14 cellular contexts compared by ENCODE assay signal in the genomic region with DNA sequence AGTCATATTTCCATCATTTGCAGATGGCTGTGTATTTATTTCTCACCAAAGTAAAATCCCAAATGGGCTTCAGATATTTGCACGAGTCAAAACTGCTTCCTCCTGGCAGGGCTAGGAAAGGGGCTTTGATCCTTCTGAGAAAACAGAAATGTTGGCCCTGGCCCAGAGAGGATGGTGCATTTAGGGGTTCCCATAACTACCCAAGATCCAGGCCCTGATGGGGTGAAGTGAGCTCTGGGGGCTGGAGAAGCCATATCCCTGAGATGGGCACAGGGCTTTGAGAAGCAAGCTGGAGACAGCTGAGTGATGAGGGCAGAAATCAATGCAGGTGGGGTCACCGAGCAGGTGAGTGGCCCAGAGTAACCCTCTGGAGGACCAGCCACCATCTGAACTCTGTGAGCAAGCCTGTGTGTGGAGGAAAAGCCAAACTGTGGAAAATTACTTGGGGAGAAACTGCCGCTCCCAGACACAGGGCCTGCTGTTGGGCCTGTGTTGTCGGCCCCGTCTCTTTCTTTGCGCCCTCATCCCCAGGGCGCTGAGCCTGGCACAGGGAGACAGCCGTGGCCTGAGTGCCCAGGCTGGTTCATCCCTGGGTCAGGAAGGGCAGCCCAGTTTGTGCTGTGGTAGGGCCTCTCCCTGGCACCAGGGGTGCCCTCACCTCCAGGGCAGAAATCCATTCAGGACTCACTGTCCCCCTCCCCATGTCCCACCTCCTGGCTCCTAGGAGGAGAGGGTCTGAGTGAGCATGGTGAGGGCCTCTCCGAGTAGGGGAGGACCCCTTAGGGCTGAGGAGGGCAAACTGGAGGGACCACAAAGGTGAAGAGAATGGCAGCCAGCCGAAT.
A peak's percentile ranks its signal among the peaks of the same experiment; 100 is the strongest.
DNase-seq lines count a peak whose midpoint lies in the region; ATAC-seq and TF ChIP-seq lines count a peak whose summit lies in the region.
"Had no signal": no experiment of that assay in that cellular context is flagged by ENCODE, and none has a peak within 500 bp of the region (broad histone marks: within the 10 kb centered on the region; RNA-seq: fewer than 3 reads in every experiment).

No MANE protein-coding gene starts in this region.

- CTCF ChIA-PET in AG04450 (lab: Charles Lee), result interaction anchor here (1.0 kb wide), 1 partner anchor 269 kb away, joined by 4 read pairs; no protein-coding TSS in a partner anchor

- H3K4me3 ChIP-seq in AG04450 (ENCODE audit: low read depth, low read length) (no peak overlapping the region), mesenchymal stem cell (ENCODE audit: insufficient read depth in 1 of 2, low read depth in 1 of 2, low read length in 2 of 2) (no peak overlapping the region), skin epidermis (no peak overlapping the region)

- H3K4me1 Mint-ChIP-seq in chondrocyte (ENCODE audit: low read depth), result peaks cover 68% of the 10 kb centered on the region

- H2BK12ac ChIP-seq in mesenchymal stem cell (ENCODE audit: low read length in 2 of 2), result peak overlapping the region; percentile 20 to 97

- H3K9ac ChIP-seq in mesenchymal stem cell (ENCODE audit: low read length), result peak overlapping the region; percentile 79

- peak overlapping the region; percentile 83 for H3K27ac Mint-ChIP-seq in chondrocyte (ENCODE audit: unreplicated experiment)
- H3K27ac Mint-ChIP-seq: activated CD4-positive, alpha-beta T cell treated with anti-CD3 and anti-CD28 coated beads, Interleukin-2, amount 10 ng/mL, durations not matched to agents 7 days and 5 days; activated T-helper 1 cell treated with anti-CD3 and anti-CD28 coated beads, Interleukin-12 subunit alpha, Interleukin-12 subunit beta, Interleukin-2, Interleukin-4 antibody, amounts not matched to agents 30 ng/mL and 10 ng/mL and 1 ng/mL, durations not matched to agents 14 hours and 24 hours and 36 hours; T-helper 1 cell treated with Interleukin-12 subunit alpha and Interleukin-12 subunit beta and Interleukin-4 antibody, amounts not matched to agents 30 μg/mL and 1 μg/mL, for 36 hours had no signal

- no peak overlapping the region for H3K4me3 Mint-ChIP-seq in chondrocyte (ENCODE audit: unreplicated experiment)
- H3K4me3 Mint-ChIP-seq: activated CD4-positive, alpha-beta T cell treated with anti-CD3 and anti-CD28 coated beads, Interleukin-2, amount 10 ng/mL, durations not matched to agents 7 days and 5 days; activated T-helper 1 cell treated with anti-CD3 and anti-CD28 coated beads, Interleukin-12 subunit alpha, Interleukin-12 subunit beta, Interleukin-2, Interleukin-4 antibody, amounts not matched to agents 30 ng/mL and 10 ng/mL and 1 ng/mL, durations not matched to agents 14 hours and 24 hours and 36 hours; T-helper 1 cell treated with Interleukin-12 subunit alpha and Interleukin-12 subunit beta and Interleukin-4 antibody, amounts not matched to agents 30 μg/mL and 1 μg/mL, for 36 hours had no signal

- H3K27me3 Mint-ChIP-seq in chondrocyte (ENCODE audit: low read depth), result no peaks in the 10 kb centered on the region

- no peaks in the 10 kb centered on the region for H3K9me3 Mint-ChIP-seq in chondrocyte (ENCODE audit: low read depth)
- H3K9me3 Mint-ChIP-seq: activated CD4-positive, alpha-beta T cell treated with anti-CD3 and anti-CD28 coated beads, Interleukin-2, amount 10 ng/mL, durations not matched to agents 7 days and 5 days; activated T-helper 1 cell treated with anti-CD3 and anti-CD28 coated beads, Interleukin-12 subunit alpha, Interleukin-12 subunit beta, Interleukin-2, Interleukin-4 antibody, amounts not matched to agents 30 ng/mL and 10 ng/mL and 1 ng/mL, durations not matched to agents 14 hours and 24 hours and 36 hours; T-helper 1 cell treated with Interleukin-12 subunit alpha and Interleukin-12 subunit beta and Interleukin-4 antibody, amounts not matched to agents 30 μg/mL and 1 μg/mL, for 36 hours had no signal

- DNase-seq in AG04450 (ENCODE audit: low read depth, low spot score) (no peak), chondrocyte (ENCODE audit: low spot score) (no peak), mesenchymal stem cell (no peak), omental fat pad (ENCODE audit: low spot score) (no peak), occipital lobe (lab: John Stamatoyannopoulos, UW) (no peak), RKO (ENCODE audit: low spot score) (no peak)
- DNase-seq: activated CD4-positive, alpha-beta T cell treated with anti-CD3 and anti-CD28 coated beads, Interleukin-2, amount 10 ng/mL, durations not matched to agents 7 days and 5 days; brain microvascular endothelial cell; DMS79; OCI-M1 had no signal

- no peak overlapping the region for H2AFZ ChIP-seq in mesenchymal stem cell (ENCODE audit: low read depth, low read length)

- H3K36me3 ChIP-seq in mesenchymal stem cell (ENCODE audit: control insufficient read depth in 1 of 2, insufficient read depth in 2 of 2, low read depth in 1 of 2, low read length in 2 of 2), result no peaks in the 10 kb centered on the region
- H3K36me3 ChIP-seq: brain microvascular endothelial cell had no signal

- 88% methylated on average over 10 of the region's 10 CpGs for WGBS in mesenchymal stem cell

- no peaks in the 10 kb centered on the region for H3K36me3 Mint-ChIP-seq in chondrocyte (ENCODE audit: low read depth)

- H4K8ac ChIP-seq in mesenchymal stem cell (ENCODE audit: low read length), result peak overlapping the region; percentile 68

- peak overlapping the region; percentile 22 for H2BK120ac ChIP-seq in mesenchymal stem cell (ENCODE audit: low read depth, low read length)

- H4K91ac ChIP-seq in mesenchymal stem cell (ENCODE audit: low read length), result peak overlapping the region; percentile 93

- H2BK15ac ChIP-seq in mesenchymal stem cell (ENCODE audit: low read depth, poor library complexity, severe bottlenecking), result peak overlapping the region; percentile 90

- no peaks in the 10 kb centered on the region; the same call in 1 of the 2 replicates for H3K9me3 ChIP-seq in AG04450 (ENCODE audit: control insufficient read depth, insufficient read depth, low read length)
- no peaks in the 10 kb centered on the region for H3K9me3 ChIP-seq in mesenchymal stem cell (ENCODE audit: control insufficient read depth, low read length)

- peak overlapping the region; percentile 79 to 91 for H3K4ac ChIP-seq in mesenchymal stem cell (ENCODE audit: low read depth in 1 of 2, low read length in 2 of 2)

- H3K27ac ChIP-seq in AG04450 (ENCODE audit: low read depth, low read length) (peak overlapping the region; percentile 73), mesenchymal stem cell (ENCODE audit: low read length, poor library complexity, severe bottlenecking) (no peak overlapping the region), skin epidermis (peak overlapping the region in 20 of 21 experiments; percentile 26 to 93 (median 84))
- H3K27ac ChIP-seq: brain microvascular endothelial cell had no signal

- no peak for TF ChIP-seq CTCF in AG04450 (IDR thresholded peaks at IDR 0.05; ENCODE audit: low read depth, low read length)
- TF ChIP-seq CTCF in chondrocyte (IDR thresholded peaks at IDR 0.05), result no peak
- TF ChIP-seq CTCF in omental fat pad (IDR thresholded peaks at IDR 0.05), result no peak

- no peak overlapping the region for H2AK5ac ChIP-seq in mesenchymal stem cell (ENCODE audit: low read length, severe bottlenecking)

- H3K18ac ChIP-seq in mesenchymal stem cell (ENCODE audit: low read depth in 1 of 2, low read length in 2 of 2), result peak overlapping the region; percentile 77 to 93

- H3K4me2 ChIP-seq in mesenchymal stem cell (ENCODE audit: low read length, poor library complexity, severe bottlenecking), result no peak overlapping the region

- no peak for ATAC-seq in omental fat pad (ENCODE audit: low FRiP score)
- no peak for ATAC-seq in HG02938 (IDR thresholded peaks at IDR 0.05; ENCODE audit: unreplicated experiment)

- H3K4me1 ChIP-seq in mesenchymal stem cell (ENCODE audit: control insufficient read depth, insufficient read depth, low read depth, low read length), result peaks cover 12% of the 10 kb centered on the region

- H3K27me3 ChIP-seq in AG04450 (ENCODE audit: control insufficient read depth, insufficient read depth, low read length) (no peaks in the 10 kb centered on the region), mesenchymal stem cell (ENCODE audit: control insufficient read depth in 1 of 2, insufficient read depth in 1 of 2, low read length in 2 of 2) (peaks cover 0 to 4% of the 10 kb centered on the region in 2 experiments)
- H3K27me3 ChIP-seq: brain microvascular endothelial cell had no signal

- no peak overlapping the region for H3K23ac ChIP-seq in mesenchymal stem cell (ENCODE audit: low read length in 2 of 2)

- POLR2A ChIA-PET in AG04450 (lab: Yijun Ruan, JAX), result no interaction called here

- no peaks in the 10 kb centered on the region for H3K79me1 ChIP-seq in mesenchymal stem cell (replicated peaks; ENCODE audit: low read length, poor library complexity, severe bottlenecking)

- peak overlapping the region in 1 of 2 experiments; percentile 37 for H3K14ac ChIP-seq in mesenchymal stem cell (ENCODE audit: low read length in 2 of 2)

- no peak overlapping the region for H2BK5ac ChIP-seq in mesenchymal stem cell (ENCODE audit: low read depth, low read length, poor library complexity, severe bottlenecking)
